In genomic region chrX:134990475-134991473, GRCh38 we compare ENCODE assay signal across 9 cellular contexts. TPM values are rescaled to one million over a fixed set of nuclear protein-coding genes. Genes with fewer than 3 reads are reported as not detected.
DNase-seq lines count a peak whose midpoint lies in the region; ATAC-seq and TF ChIP-seq lines count a peak whose summit lies in the region.
"Had no signal": no experiment of that assay in that cellular context is flagged by ENCODE, and none has a peak within 500 bp of the region (broad histone marks: within the 10 kb centered on the region; RNA-seq: fewer than 3 reads in every experiment).

TSS of gene SMIM10 (plus strand) at chrX:134990991. CDS start at chrX:134991096, 105 bp downstream.

- no peaks in the 10 kb centered on the region for H3K36me3 ChIP-seq in HUES6 (ENCODE audit: control insufficient read depth, insufficient read depth, low read length)
- no peaks in the 10 kb centered on the region for H3K36me3 ChIP-seq in effector memory CD4-positive, alpha-beta T cell (ENCODE audit: control insufficient read depth, insufficient read depth, low read length)

- H3K9me3 ChIP-seq in HUES6 (ENCODE audit: control insufficient read depth, insufficient read depth, low read depth, low read length), result no peaks in the 10 kb centered on the region
- H3K9me3 ChIP-seq in effector memory CD4-positive, alpha-beta T cell (ENCODE audit: control insufficient read depth, low read length), result no peaks in the 10 kb centered on the region

- H3K4me3 ChIP-seq in HUES6 (ENCODE audit: low read depth, low read length), result peak within 1 kb of the TSS; percentile 62
- no peak within 1 kb of the TSS for H3K4me3 ChIP-seq in effector memory CD4-positive, alpha-beta T cell (ENCODE audit: insufficient read depth, low read depth, low read length, poor library complexity, severe bottlenecking)

- peaks cover 16% of the 10 kb centered on the region for H3K27me3 Mint-ChIP-seq in activated CD8-positive, alpha-beta T cell treated with anti-CD3 and anti-CD28 coated beads for 36 hours
- H3K27me3 Mint-ChIP-seq in stimulated activated naive CD8-positive, alpha-beta T cell treated with anti-CD3 and anti-CD28 coated beads, Interleukin-15, amount 100 ng/mL, for 72 hours, result no peaks in the 10 kb centered on the region

- DNase-seq in NCI-H82 (lab: John Stamatoyannopoulos, UW) (peak; percentile 28), NCI-H82 treated with DMSO at 0.1 percent for 48 hours (lab: John Stamatoyannopoulos, UW; ENCODE audit: unreplicated experiment) (no peak), mucosa of gallbladder (ENCODE audit: low spot score) (peak; percentile 51)
- peak; percentile 48 for DNase-seq in activated CD8-positive, alpha-beta T cell treated with anti-CD3 and anti-CD28 coated beads for 36 hours
- peak; percentile 38 to 49 for DNase-seq in stimulated activated naive CD8-positive, alpha-beta T cell treated with anti-CD3 and anti-CD28 coated beads, Interleukin-15, amount 100 ng/mL, for 72 hours
- no peak for DNase-seq in effector memory CD4-positive, alpha-beta T cell
- DNase-seq: DND-41 had no signal

- POLR2A ChIA-PET in activated CD8-positive, alpha-beta T cell treated with anti-CD3 and anti-CD28 coated beads for 36 hours (lab: Charles Lee), result no interaction called here

- H3K4me3 Mint-ChIP-seq in activated CD8-positive, alpha-beta T cell treated with anti-CD3 and anti-CD28 coated beads for 36 hours, result peak within 1 kb of the TSS; percentile 77
- H3K4me3 Mint-ChIP-seq in stimulated activated naive CD8-positive, alpha-beta T cell treated with anti-CD3 and anti-CD28 coated beads, Interleukin-15, amount 100 ng/mL, for 72 hours, result peak within 1 kb of the TSS; percentile 93

- no peaks in the 10 kb centered on the region for H3K9me3 Mint-ChIP-seq in activated CD8-positive, alpha-beta T cell treated with anti-CD3 and anti-CD28 coated beads for 36 hours
- H3K9me3 Mint-ChIP-seq in stimulated activated naive CD8-positive, alpha-beta T cell treated with anti-CD3 and anti-CD28 coated beads, Interleukin-15, amount 100 ng/mL, for 72 hours, result no peaks in the 10 kb centered on the region

- peak; percentile 81 for ATAC-seq in activated CD8-positive, alpha-beta T cell treated with anti-CD3 and anti-CD28 coated beads for 36 hours
- peak; percentile 59 for ATAC-seq in esophagus mucosa
- ATAC-seq in stimulated activated naive CD8-positive, alpha-beta T cell treated with anti-CD3 and anti-CD28 coated beads, Interleukin-15, amount 100 ng/mL, for 72 hours, result peak; percentile 89

- CTCF ChIA-PET in activated CD8-positive, alpha-beta T cell treated with anti-CD3 and anti-CD28 coated beads for 36 hours (lab: Charles Lee), result interaction anchor here (2.1 kb wide), 1 partner anchor 26 kb away, joined by 5 read pairs; no protein-coding TSS in a partner anchor

- H3K4me1 Mint-ChIP-seq in activated CD8-positive, alpha-beta T cell treated with anti-CD3 and anti-CD28 coated beads for 36 hours (ENCODE audit: low read depth), result peaks cover 12% of the 10 kb centered on the region
- peaks cover 21% of the 10 kb centered on the region for H3K4me1 Mint-ChIP-seq in stimulated activated naive CD8-positive, alpha-beta T cell treated with anti-CD3 and anti-CD28 coated beads, Interleukin-15, amount 100 ng/mL, for 72 hours

- no peaks in the 10 kb centered on the region for H3K36me3 Mint-ChIP-seq in activated CD8-positive, alpha-beta T cell treated with anti-CD3 and anti-CD28 coated beads for 36 hours (ENCODE audit: low read depth)

- H3K4me1 ChIP-seq in HUES6 (ENCODE audit: control insufficient read depth, insufficient read depth, low read length), result peaks cover 12% of the 10 kb centered on the region
- peaks cover 7% of the 10 kb centered on the region for H3K4me1 ChIP-seq in effector memory CD4-positive, alpha-beta T cell (ENCODE audit: control insufficient read depth, insufficient read depth, low read length, poor library complexity, severe bottlenecking)

- intact Hi-C loops in activated CD8-positive, alpha-beta T cell treated with anti-CD3 and anti-CD28 coated beads for 36 hours (cut with micrococcal nuclease), result no loop called here

- H3K27ac Mint-ChIP-seq in activated CD8-positive, alpha-beta T cell treated with anti-CD3 and anti-CD28 coated beads for 36 hours, result peak within 1 kb of the TSS; percentile 90
- peak within 1 kb of the TSS; percentile 98 for H3K27ac Mint-ChIP-seq in stimulated activated naive CD8-positive, alpha-beta T cell treated with anti-CD3 and anti-CD28 coated beads, Interleukin-15, amount 100 ng/mL, for 72 hours

- TF ChIP-seq CTCF in activated CD8-positive, alpha-beta T cell treated with anti-CD3 and anti-CD28 coated beads for 36 hours (IDR thresholded peaks at IDR 0.05), result no peak

- H3K27me3 ChIP-seq in HUES6 (ENCODE audit: control insufficient read depth, insufficient read depth, low read length), result peaks cover 20% of the 10 kb centered on the region
- peaks cover 10% of the 10 kb centered on the region for H3K27me3 ChIP-seq in effector memory CD4-positive, alpha-beta T cell (replicated peaks; ENCODE audit: control insufficient read depth, insufficient read depth, low read length, poor library complexity, severe bottlenecking)

- peak within 1 kb of the TSS; percentile 52 for H3K9ac ChIP-seq in HUES6 (ENCODE audit: low read length)

- H3K27ac ChIP-seq in HUES6 (ENCODE audit: low read depth, low read length), result no peak within 1 kb of the TSS
- no peak within 1 kb of the TSS for H3K27ac ChIP-seq in effector memory CD4-positive, alpha-beta T cell (ENCODE audit: insufficient read depth, low read length, poor library complexity, severe bottlenecking)

RNA-seq across cellular contexts. Expression of gene SMIM10, which starts in this region (rescaled TPM):
- total RNA-seq in activated CD8-positive, alpha-beta T cell treated with anti-CD3 and anti-CD28 coated beads for 36 hours, result 1 to 10 TPM; 1.7 to 2.1 TPM
- total RNA-seq in esophagus mucosa (0.84 TPM), mucosa of gallbladder (4.1 TPM)

Comparison
In these comparisons a context has a peak if more than half of its experiments do, and no peak if none do; other contexts are left out.
1. DNase-seq: peak in NCI-H82 (single experiment), activated CD8-positive, alpha-beta T cell treated with anti-CD3 and anti-CD28 coated beads for 36 hours (single experiment), mucosa of gallbladder (single experiment) and stimulated activated naive CD8-positive, alpha-beta T cell treated with anti-CD3 and anti-CD28 coated beads, Interleukin-15, amount 100 ng/mL, for 72 hours (2 of 2); none in NCI-H82 treated with DMSO at 0.1 percent for 48 hours (single experiment) and effector memory CD4-positive, alpha-beta T cell (0 of 3).
2. Peak in ATAC-seq in esophagus mucosa; RNA of the gene not detected or under 1 TPM.
3. Peak in every context shown above with its lines, with median percentiles within 50 percentile points of each other: ATAC-seq.